ENCODE assay signal across 33 cellular contexts in genomic region chr2:152162141-152162540, GRCh38.
"Had no signal": no experiment of that assay in that cellular context is flagged by ENCODE, and none has a peak within 500 bp of the region (broad histone marks: within the 10 kb centered on the region; RNA-seq: fewer than 3 reads in every experiment).

No MANE protein-coding gene starts in this region.

- H3K27me3 ChIP-seq: MG63 had no signal

- H3K4me3 ChIP-seq: MG63 had no signal

- DNase-seq: Karpas-422, Kasumi-1, MG63, MM.1S, MV-4-11, NCI-H1092, NCI-H1092 treated with DMSO at 0.1 percent for 48 hours, NCI-H1105, NCI-H1105 treated with DMSO at 0.1 percent for 48 hours, NCI-H1417, NCI-H1417 treated with DMSO at 0.1 percent for 48 hours, NCI-H1436, NCI-H1436 treated with DMSO at 0.1 percent for 48 hours, NCI-H146, NCI-H1694, NCI-H1694 treated with DMSO at 0.1 percent for 48 hours, NCI-H187, NCI-H187 treated with DMSO at 0.1 percent for 48 hours, NCI-H1930, NCI-H2029, NCI-H2029 treated with DMSO at 0.1 percent for 48 hours, NCI-H2081, NCI-H2081 treated with DMSO at 0.1 percent for 48 hours, NCI-H2107, NCI-H2171, NCI-H2171 treated with DMSO at 0.1 percent for 48 hours, NCI-H2227 treated with DMSO at 0.1 percent for 48 hours, NCI-H226, NCI-H345, NCI-H446, NCI-H446 treated with DMSO at 0.1 percent for 48 hours, NCI-H510A, NCI-H510A treated with DMSO at 0.1 percent for 48 hours had no signal

- H3K9me3 ChIP-seq: MG63 had no signal

- H3K36me3 ChIP-seq: MG63 had no signal
